Comparison of ENCODE assay signal across 8 cellular contexts in the genomic region with DNA sequence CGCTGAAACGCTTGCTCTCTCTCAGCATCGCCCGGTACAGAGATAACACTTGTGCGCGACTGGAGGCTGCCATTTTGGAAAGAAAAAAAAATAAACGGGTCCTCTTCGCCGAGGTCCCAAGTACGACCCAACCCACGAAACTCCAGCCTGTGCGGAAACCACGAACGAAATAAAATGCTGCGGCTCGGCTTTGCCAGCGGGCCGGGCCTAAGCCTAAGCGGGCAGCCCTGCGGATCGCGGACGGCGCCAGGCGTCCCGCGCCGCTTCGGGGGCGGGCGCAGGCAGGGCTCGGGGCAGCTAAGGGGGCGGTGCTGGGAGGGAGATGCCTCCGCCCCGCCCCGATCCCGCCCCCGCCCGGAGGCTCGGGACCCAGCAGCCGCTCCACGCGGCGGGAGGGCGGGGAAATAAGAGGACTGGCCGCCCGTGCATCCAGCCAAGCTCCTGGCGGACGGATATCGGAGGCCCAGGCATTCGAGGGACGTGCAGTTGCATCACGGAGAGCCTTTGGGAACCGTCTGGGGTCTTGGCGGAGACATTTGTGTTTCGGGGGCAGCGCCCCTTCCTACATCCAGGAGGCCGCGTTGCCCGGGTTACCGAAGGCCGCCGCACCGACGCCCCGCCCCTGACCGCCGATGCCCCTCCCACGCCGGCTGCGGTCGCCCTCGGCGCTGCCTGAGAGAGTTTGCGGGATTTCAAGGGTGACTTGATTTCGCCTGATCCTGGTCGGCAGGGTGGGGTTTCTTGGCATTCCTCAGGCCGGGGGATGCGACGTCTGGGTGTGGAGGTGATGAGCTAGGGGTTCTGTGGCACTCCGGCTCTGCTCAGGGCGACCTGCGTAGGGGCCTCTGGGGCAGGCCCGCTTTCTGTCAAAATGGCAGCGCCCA.
DNase-seq lines count a peak whose midpoint lies in the region; ATAC-seq and TF ChIP-seq lines count a peak whose summit lies in the region.

A gene (plus strand): TSS at position 853 of the 884 bp plus-strand sequence.
A gene (minus strand): TSS at position 290 of the 884 bp plus-strand sequence. CDS start 217 bp downstream, at position 73.

- H3K4me1 Mint-ChIP-seq in central memory CD8-positive, alpha-beta T cell: peaks cover 30% of the 10 kb centered on the region

- peak; percentile 29 for DNase-seq in AG09309 (ENCODE audit: low read depth)
- DNase-seq in NCI-H446 (lab: John Stamatoyannopoulos, UW): peak; percentile 82 to 87
- DNase-seq in central memory CD8-positive, alpha-beta T cell (ENCODE audit: low spot score in 2 of 2): peak; percentile 91 to 98
- DNase-seq in islet precursor cell: peak; percentile 95
- DNase-seq in stimulated activated CD4-positive, alpha-beta T cell treated with anti-CD3 and anti-CD28 coated beads, Interleukin-12 subunit alpha, Interleukin-12 subunit beta, amount 100 ng/mL, for 4 hours: peak; percentile 90

- no peaks in the 10 kb centered on the region for H3K9me3 Mint-ChIP-seq in central memory CD8-positive, alpha-beta T cell

- H3K27me3 Mint-ChIP-seq in central memory CD8-positive, alpha-beta T cell: no peaks in the 10 kb centered on the region

- H3K27ac Mint-ChIP-seq in central memory CD8-positive, alpha-beta T cell (ENCODE audit: low read depth): peak within 1 kb of the TSS; percentile 100

- peaks cover 12% of the 10 kb centered on the region for H3K36me3 Mint-ChIP-seq in central memory CD8-positive, alpha-beta T cell (ENCODE audit: insufficient read depth)

- TF ChIP-seq CTCF in AG09309 (IDR thresholded peaks at IDR 0.05; ENCODE audit: control insufficient read depth, insufficient read depth, low read depth, low read length, missing control alignments): no peak

- peak within 1 kb of the TSS; percentile 98 for H3K4me3 Mint-ChIP-seq in central memory CD8-positive, alpha-beta T cell

- ATAC-seq in GM19025 (IDR thresholded peaks at IDR 0.05; ENCODE audit: low read depth, unreplicated experiment) (peak; percentile 76), HG03280 (IDR thresholded peaks at IDR 0.05; ENCODE audit: unreplicated experiment) (peak; percentile 78)
- ATAC-seq in activated CD4-positive, CD25-positive, alpha-beta regulatory T cell treated with anti-CD3 and anti-CD28 coated beads, Interleukin-2, amount 50 U/mL, for 24 hours: peak; percentile 75 to 83
- ATAC-seq in central memory CD8-positive, alpha-beta T cell (replicated peaks; ENCODE audit: extremely low read depth, poor library complexity, severe bottlenecking): peak; percentile 72

- peak within 1 kb of the TSS; percentile 83 for H3K4me3 ChIP-seq in AG09309 (ENCODE audit: control insufficient read depth, low read depth, low read length)

Comparison
In these comparisons a context has a peak if more than half of its experiments do, and no peak if none do; other contexts are left out.
1. Peak in every context shown above with its lines: DNase-seq, ATAC-seq and H3K4me3 ChIP-seq.
2. DNase-seq: peak in every context shown above with its lines; median percentile 95 in islet precursor cell; 94 in central memory CD8-positive, alpha-beta T cell; 90 in stimulated activated CD4-positive, alpha-beta T cell treated with anti-CD3 and anti-CD28 coated beads, Interleukin-12 subunit alpha, Interleukin-12 subunit beta, amount 100 ng/mL, for 4 hours; 84 in NCI-H446; 29 in AG09309.